19 cellular contexts compared by ENCODE assay signal in the genomic region with DNA sequence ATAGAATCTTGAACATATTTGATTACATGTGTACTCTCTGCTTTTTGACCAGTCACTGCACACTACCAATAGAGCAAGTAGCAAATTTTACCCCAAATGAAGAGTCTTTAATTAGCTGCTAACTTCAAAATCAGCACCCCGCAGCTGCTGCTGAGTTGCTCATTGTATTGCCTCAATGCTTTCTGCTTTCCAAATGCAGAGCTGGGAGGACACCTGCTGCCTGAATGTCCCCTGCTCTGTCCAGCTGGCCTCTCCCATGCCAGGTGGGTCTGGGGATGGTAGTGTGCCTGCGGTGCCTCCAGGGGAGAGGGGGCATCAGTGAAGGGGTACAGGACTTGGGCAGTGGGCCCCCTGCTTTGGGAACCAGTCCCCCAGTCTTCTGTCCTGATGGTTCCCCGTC.
DNase-seq lines count a peak whose midpoint lies in the region; ATAC-seq and TF ChIP-seq lines count a peak whose summit lies in the region.
"Had no signal": no experiment of that assay in that cellular context is flagged by ENCODE, and none has a peak within 500 bp of the region (broad histone marks: within the 10 kb centered on the region; RNA-seq: fewer than 3 reads in every experiment).

No MANE protein-coding gene starts in this region.

- H3K36me3 ChIP-seq in Karpas-422 (ENCODE audit: insufficient read depth, low read length) = no peaks in the 10 kb centered on the region
- no peaks in the 10 kb centered on the region for H3K36me3 ChIP-seq in endodermal cell (ENCODE audit: control insufficient read depth, insufficient read depth, low read length)
- no peaks in the 10 kb centered on the region for H3K36me3 ChIP-seq in SJCRH30
- H3K36me3 ChIP-seq: lower lobe of right lung, Peyer's patch had no signal

- H3K4me3 Mint-ChIP-seq in endodermal cell = no peak overlapping the region
- H3K4me3 Mint-ChIP-seq: neural crest cell; stimulated activated naive CD8-positive, alpha-beta T cell treated with anti-CD3 and anti-CD28 coated beads, Interleukin-15, Interleukin-2, amounts not matched to agents 100 ng/mL and 50 ng/mL, for 24 hours; T-helper 1 cell treated with Interleukin-12 subunit alpha and Interleukin-12 subunit beta and Interleukin-4 antibody, amounts not matched to agents 30 μg/mL and 1 μg/mL, for 36 hours had no signal

- no peak overlapping the region for H3K27ac Mint-ChIP-seq in endodermal cell
- H3K27ac Mint-ChIP-seq: stimulated activated naive CD8-positive, alpha-beta T cell treated with anti-CD3 and anti-CD28 coated beads, Interleukin-15, Interleukin-2, amounts not matched to agents 100 ng/mL and 50 ng/mL, for 24 hours; T-helper 1 cell treated with Interleukin-12 subunit alpha and Interleukin-12 subunit beta and Interleukin-4 antibody, amounts not matched to agents 30 μg/mL and 1 μg/mL, for 36 hours had no signal

- H3K27me3 Mint-ChIP-seq in endodermal cell (ENCODE audit: insufficient read depth) = peaks cover 2% of the 10 kb centered on the region
- H3K27me3 Mint-ChIP-seq: stimulated activated naive CD8-positive, alpha-beta T cell treated with anti-CD3 and anti-CD28 coated beads, Interleukin-15, Interleukin-2, amounts not matched to agents 100 ng/mL and 50 ng/mL, for 24 hours had no signal

- H3K27me3 ChIP-seq in Karpas-422 (ENCODE audit: low read length) (no peaks in the 10 kb centered on the region), endodermal cell (ENCODE audit: control insufficient read depth, insufficient read depth, low read length, poor library complexity, severe bottlenecking) (no peaks in the 10 kb centered on the region), SJCRH30 (no peaks in the 10 kb centered on the region)
- H3K27me3 ChIP-seq: Peyer's patch had no signal

- WGBS in endodermal cell (ENCODE audit: insufficient coverage in 1 of 2, insufficient read length in 1 of 2), 2 experiments = 40% methylated on average over 3 of the region's 3 CpGs; no CpG with 5 or more reads in 1 of the 2 experiments

- H3K9me3 Mint-ChIP-seq in endodermal cell = peaks cover under 1% of the 10 kb centered on the region

- H3K4me1 Mint-ChIP-seq in endodermal cell = peaks cover 14% of the 10 kb centered on the region

- H3K4me1 ChIP-seq in Karpas-422 (ENCODE audit: low read length) (peaks cover 96% of the 10 kb centered on the region), endodermal cell (ENCODE audit: control insufficient read depth, insufficient read depth, low read length) (peaks cover 5% of the 10 kb centered on the region), SJCRH30 (no peaks in the 10 kb centered on the region)

- POLR2A ChIA-PET in GM10248 (lab: Yijun Ruan, JAX) = no interaction called here

- ATAC-seq in GM19395 (IDR thresholded peaks at IDR 0.05; ENCODE audit: unreplicated experiment) = peak; percentile 19
- ATAC-seq: sciatic nerve had no signal

- H3K4me3 ChIP-seq in Karpas-422 (ENCODE audit: low read length) = peak overlapping the region; percentile 68
- H3K4me3 ChIP-seq in endodermal cell (ENCODE audit: low read length) = no peak overlapping the region
- no peak overlapping the region for H3K4me3 ChIP-seq in SJCRH30
- H3K4me3 ChIP-seq: lower lobe of right lung, Peyer's patch had no signal

- CTCF ChIA-PET in GM10248 (lab: Yijun Ruan, JAX) = interaction anchor here (0.8 to 4.1 kb wide), 16 partner anchors 8 to 194 kb away, joined by 3 to 17 read pairs (median 4); no protein-coding TSS in a partner anchor

- H3K9me3 ChIP-seq in Karpas-422 (ENCODE audit: low read length) (no peaks in the 10 kb centered on the region), endodermal cell (ENCODE audit: control insufficient read depth, low read length) (no peaks in the 10 kb centered on the region), SJCRH30 (replicated peaks) (no peaks in the 10 kb centered on the region)
- H3K9me3 ChIP-seq: lower lobe of right lung, Peyer's patch had no signal

- peak overlapping the region; percentile 95 for H3K4me2 ChIP-seq in Karpas-422 (ENCODE audit: low read depth, low read length, poor library complexity, severe bottlenecking)

- peaks cover 56% of the 10 kb centered on the region for H3K79me2 ChIP-seq in Karpas-422 (ENCODE audit: low read length)

- no peaks in the 10 kb centered on the region for H3K36me3 Mint-ChIP-seq in endodermal cell (ENCODE audit: low read depth)

- H3K9ac ChIP-seq in Karpas-422 (ENCODE audit: low read length) (peak overlapping the region; percentile 85), endodermal cell (ENCODE audit: extremely low read depth, low read length, poor library complexity, severe bottlenecking) (no peak overlapping the region)

- H4K20me1 ChIP-seq in Karpas-422 (ENCODE audit: insufficient read depth, low read depth, low read length) = no peaks in the 10 kb centered on the region

- DNase-seq in GM10248 (ENCODE audit: extremely low spot score) = peak; percentile 37
- DNase-seq in Karpas-422 = peak; percentile 94
- peak; percentile 75 for DNase-seq in endodermal cell
- no peak for DNase-seq in activated effector memory CD4-positive, alpha-beta T cell treated with anti-CD3 and anti-CD28 coated beads, Interleukin-2, amount 50 U/mL, for 16 hours
- DNase-seq in SJCRH30 = no peak
- no peak for DNase-seq in T-helper 1 cell
- no peak for DNase-seq in midbrain (lab: John Stamatoyannopoulos, UW)
- DNase-seq: activated CD4-positive, alpha-beta T cell treated with anti-CD3 and anti-CD28 coated beads, Interleukin-2, amount 50 U/mL, for 1 hour; aorta; C1 segment of cervical spinal cord; cortex of kidney; lower lobe of right lung had no signal

- no peaks in the 10 kb centered on the region for H3K9me2 ChIP-seq in Karpas-422 (replicated peaks; ENCODE audit: insufficient read depth, low read length)

- no peak overlapping the region for H2AFZ ChIP-seq in Karpas-422 (ENCODE audit: low read length)

- peak overlapping the region; percentile 99 for H3K27ac ChIP-seq in Karpas-422 (ENCODE audit: low read length)
- no peak overlapping the region for H3K27ac ChIP-seq in endodermal cell (ENCODE audit: low read depth, low read length)
- no peak overlapping the region for H3K27ac ChIP-seq in SJCRH30
- H3K27ac ChIP-seq: HL-60, lower lobe of right lung had no signal

- TF ChIP-seq CTCF in GM10248 (IDR thresholded peaks at IDR 0.05; ENCODE audit: control extremely low read depth, extremely low read depth, low read depth, missing control alignments) (peak; percentile 43), endodermal cell (conservative IDR thresholded peaks at IDR 0.05) (peak; percentile 37)

Comparison
In these comparisons a context has a peak if more than half of its experiments do, and no peak if none do; other contexts are left out.
1. DNase-seq: peak in GM10248 (single experiment), Karpas-422 (single experiment) and endodermal cell (single experiment); none in activated effector memory CD4-positive, alpha-beta T cell treated with anti-CD3 and anti-CD28 coated beads, Interleukin-2, amount 50 U/mL, for 16 hours (single experiment), SJCRH30 (0 of 2), T-helper 1 cell (0 of 5) and midbrain (single experiment).